16 cellular contexts compared by ENCODE assay signal in genomic region chr1:182394055-182394775, GRCh38. TPM values are rescaled to one million over a fixed set of nuclear protein-coding genes. Genes with fewer than 3 reads are reported as not detected.
DNase-seq lines count a peak whose midpoint lies in the region; ATAC-seq and TF ChIP-seq lines count a peak whose summit lies in the region.
"Had no signal": no experiment of that assay in that cellular context is flagged by ENCODE, and none has a peak within 500 bp of the region (broad histone marks: within the 10 kb centered on the region; RNA-seq: fewer than 3 reads in every experiment).

No MANE protein-coding gene starts in this region.

- in situ Hi-C loops in ACHN (cut with HindIII; ENCODE audit: low pct_ligation_motif_present, low pct_unique_long_range_greater_than_20kb, low sequenced_read_pairs), result no loop called here

- peak overlapping the region in 2 of 10 experiments; percentile 8 to 24; a peak in 2 of 20 replicates for H3K4me3 ChIP-seq in BLaER1 treated with 17β-estradiol and CSF1 and Interleukin-3, amounts not matched to agents 10 nM and 100 nM
- no peak overlapping the region for H3K4me3 ChIP-seq in psoas muscle

- H3K9ac ChIP-seq in BLaER1 treated with 17β-estradiol and CSF1 and Interleukin-3, amounts not matched to agents 10 nM and 100 nM, result peak overlapping the region in 5 of 11 experiments; percentile 6 to 99 (median 48); a peak in 8 of 22 replicates

- WGBS in psoas muscle, 3 donors, result 67 to 78% (median 70%) methylated on average over 5 of the region's 5 CpGs

- H3K9me3 ChIP-seq in BLaER1 treated with 17β-estradiol and CSF1 and Interleukin-3, amounts not matched to agents 10 nM and 100 nM (replicated peaks in 1 of 11), result no peaks in the 10 kb centered on the region; a peak in 1 of 22 replicates
- no peaks in the 10 kb centered on the region for H3K9me3 ChIP-seq in psoas muscle
- no peaks in the 10 kb centered on the region for H3K9me3 ChIP-seq in T-helper 17 cell (ENCODE audit: control insufficient read depth, low read length, poor library complexity, severe bottlenecking)

- H3K4me1 ChIP-seq in BLaER1 treated with 17β-estradiol and CSF1 and Interleukin-3, amounts not matched to agents 10 nM and 100 nM, result peaks cover 32 to 60% (median 45%) of the 10 kb centered on the region in 10 experiments
- H3K4me1 ChIP-seq in psoas muscle, result peaks cover 34% of the 10 kb centered on the region

- H4K20me1 ChIP-seq in BLaER1 treated with 17β-estradiol and CSF1 and Interleukin-3, amounts not matched to agents 10 nM and 100 nM, result peaks cover 15 to 24% (median 23%) of the 10 kb centered on the region in 11 experiments

- intact Hi-C loops in psoas muscle (cut with DNase I), result loop anchor here in 1 of 2 donors (5.0 kb wide), 1 partner anchor 102 kb away; no protein-coding TSS in a partner anchor

- H3K36me3 ChIP-seq in BLaER1 treated with 17β-estradiol and CSF1 and Interleukin-3, amounts not matched to agents 10 nM and 100 nM, result peaks cover 0 to 19% (median 4%) of the 10 kb centered on the region in 11 experiments; a peak in 11 of 22 replicates
- no peaks in the 10 kb centered on the region for H3K36me3 ChIP-seq in psoas muscle (ENCODE audit: insufficient read depth in 1 of 2, low read depth in 1 of 2)

- no peak overlapping the region for H3K27ac Mint-ChIP-seq in T-helper 17 cell
- H3K27ac Mint-ChIP-seq: activated naive CD4-positive, alpha-beta T cell treated with anti-CD3 and anti-CD28 coated beads, Interleukin-2, amount 50 U/mL, for 72 hours had no signal

- H3K27me3 Mint-ChIP-seq in T-helper 17 cell, result no peaks in the 10 kb centered on the region

- no peak for TF ChIP-seq CTCF in psoas muscle (IDR thresholded peaks at IDR 0.05)

- DNase-seq in MV-4-11 (lab: John Stamatoyannopoulos, UW), result peak; percentile 93
- peak in 1 of 61 donors; percentile 17 for DNase-seq in caudate nucleus (lab: John Stamatoyannopoulos, UW)
- DNase-seq in psoas muscle, result no peak
- DNase-seq in T-helper 17 cell, result no peak
- DNase-seq in ACHN, result no peak
- DNase-seq in NCI-H1092 (lab: John Stamatoyannopoulos, UW), result no peak
- DNase-seq: DMS79 treated with DMSO at 0.1 percent for 48 hours, erythroblast, NCI-H1694 treated with DMSO at 0.1 percent for 48 hours, SHP77 had no signal

- peak overlapping the region; percentile 2 to 98 (median 56); a peak in 17 of 22 replicates for H3K4me2 ChIP-seq in BLaER1 treated with 17β-estradiol and CSF1 and Interleukin-3, amounts not matched to agents 10 nM and 100 nM

- no peak overlapping the region for H3K4me3 Mint-ChIP-seq in T-helper 17 cell

- peak overlapping the region in 5 of 11 experiments; percentile 47 to 95 (median 72); a peak in 10 of 22 replicates for H3K27ac ChIP-seq in BLaER1 treated with 17β-estradiol and CSF1 and Interleukin-3, amounts not matched to agents 10 nM and 100 nM
- H3K27ac ChIP-seq in caudate nucleus (ENCODE audit: low read depth, low read length) (peak overlapping the region; percentile 26), psoas muscle (peak overlapping the region; percentile 14)

- H3K36me3 Mint-ChIP-seq in T-helper 17 cell (ENCODE audit: low read depth), result peaks cover 8% of the 10 kb centered on the region

- no peaks in the 10 kb centered on the region for H3K27me3 ChIP-seq in BLaER1 treated with 17β-estradiol and CSF1 and Interleukin-3, amounts not matched to agents 10 nM and 100 nM
- no peaks in the 10 kb centered on the region for H3K27me3 ChIP-seq in psoas muscle (ENCODE audit: insufficient read depth in 3 of 3, low read length in 2 of 3)

- ATAC-seq in psoas muscle, result no peak
- no peak for ATAC-seq in T-helper 17 cell
- no peak for ATAC-seq in HG03045 (IDR thresholded peaks at IDR 0.05; ENCODE audit: unreplicated experiment)
- ATAC-seq: activated naive CD4-positive, alpha-beta T cell treated with anti-CD3 and anti-CD28 coated beads, Interleukin-2, amount 50 U/mL, for 72 hours; left lobe of liver had no signal

- peaks cover 25% of the 10 kb centered on the region for H3K4me1 Mint-ChIP-seq in T-helper 17 cell

RNA-seq across cellular contexts. Expression of gene GLUL, which starts 2.6 kb away (rescaled TPM):
- total RNA-seq in psoas muscle (1,000 to 10,000 TPM; 1,167 to 6,689 (median 3,344) TPM), T-helper 17 cell (100 to 1,000 TPM; 106 to 127 TPM)
- 1,000 to 10,000 TPM; 1,157 to 3,633 (median 2,051) TPM for polyA plus RNA-seq in psoas muscle

RNA-seq across cellular contexts. Expression of gene TEDDM1, which starts 6.3 kb away (rescaled TPM):
- total RNA-seq in psoas muscle (not detected), T-helper 17 cell (not detected)
- polyA plus RNA-seq in psoas muscle, result not detected
- total RNA-seq: activated naive CD4-positive, alpha-beta T cell treated with anti-CD3 and anti-CD28 coated beads, Interleukin-2, amount 50 U/mL, for 72 hours; cerebellum; left lobe of liver; ureter had no signal

RNA-seq across cellular contexts. Expression of gene RGSL1, which starts 55.7 kb away (rescaled TPM):
- total RNA-seq in psoas muscle (not detected), T-helper 17 cell (not detected)
- not detected for polyA plus RNA-seq in psoas muscle
- total RNA-seq: activated naive CD4-positive, alpha-beta T cell treated with anti-CD3 and anti-CD28 coated beads, Interleukin-2, amount 50 U/mL, for 72 hours; cerebellum; left lobe of liver; ureter had no signal

Comparison
In these comparisons a context has a peak if more than half of its experiments do, and no peak if none do; other contexts are left out.
1. RNA of gene GLUL, which starts 2.6 kb away (total RNA-seq): 1,167 to 6,689 TPM in psoas muscle; 106 to 127 TPM in T-helper 17 cell; every median in the first group is over 4 times any median in the second.